2 cellular contexts compared by ENCODE assay signal in genomic region chr15:41620536-41621199, GRCh38.
TF ChIP-seq lines count a peak whose summit lies in the region.

No MANE protein-coding gene starts in this region.

TF ChIP-seq in SK-N-SH, 30 proteins besides CTCF, POLR2A, EP300 and RAD21:
- TF ChIP-seq REST (IDR thresholded peaks at IDR 0.05; ENCODE audit: low read depth, low read length): no peak
- TF ChIP-seq TCF12 (IDR thresholded peaks at IDR 0.05): no peak
- no peak for TF ChIP-seq MAX (IDR thresholded peaks at IDR 0.05; ENCODE audit: low read depth)
- no peak for TF ChIP-seq MEF2A (IDR thresholded peaks at IDR 0.05; ENCODE audit: borderline replicate concordance, low read depth)
- TF ChIP-seq EZH2phosphoT487 (IDR thresholded peaks at IDR 0.05; ENCODE audit: borderline replicate concordance, low read depth): no peak
- no peak for TF ChIP-seq FOXJ3 (CRISPR knock-in tag; IDR thresholded peaks at IDR 0.05)
- TF ChIP-seq GATA2 (CRISPR knock-in tag; IDR thresholded peaks at IDR 0.05): no peak
- no peak for TF ChIP-seq RXRA (IDR thresholded peaks at IDR 0.05; ENCODE audit: borderline replicate concordance, low read depth)
- no peak for TF ChIP-seq POLR2AphosphoS5 (IDR thresholded peaks at IDR 0.05; ENCODE audit: low read depth, low read length)
- no peak for TF ChIP-seq JUND (IDR thresholded peaks at IDR 0.05)
- no peak for TF ChIP-seq SIN3A (IDR thresholded peaks at IDR 0.05; ENCODE audit: borderline replicate concordance, low read depth, low read length)
- no peak for TF ChIP-seq RCOR1 (IDR thresholded peaks at IDR 0.05; ENCODE audit: low read length)

TF ChIP-seq in SK-N-SH treated with all-trans-retinoic acid at 6 μM for 48 hours, 23 proteins besides CTCF, POLR2A, EP300 and RAD21 (continued from another document):
- TF ChIP-seq POU6F1 (CRISPR knock-in tag; IDR thresholded peaks at IDR 0.05; ENCODE audit: borderline replicate concordance, low read depth): no peak
TF ChIP-seq in SK-N-SH treated with all-trans-retinoic acid at 6 μM for 48 hours: peak in this region for 0.
